Comparison of ENCODE assay signal across 14 cellular contexts in the genomic region with DNA sequence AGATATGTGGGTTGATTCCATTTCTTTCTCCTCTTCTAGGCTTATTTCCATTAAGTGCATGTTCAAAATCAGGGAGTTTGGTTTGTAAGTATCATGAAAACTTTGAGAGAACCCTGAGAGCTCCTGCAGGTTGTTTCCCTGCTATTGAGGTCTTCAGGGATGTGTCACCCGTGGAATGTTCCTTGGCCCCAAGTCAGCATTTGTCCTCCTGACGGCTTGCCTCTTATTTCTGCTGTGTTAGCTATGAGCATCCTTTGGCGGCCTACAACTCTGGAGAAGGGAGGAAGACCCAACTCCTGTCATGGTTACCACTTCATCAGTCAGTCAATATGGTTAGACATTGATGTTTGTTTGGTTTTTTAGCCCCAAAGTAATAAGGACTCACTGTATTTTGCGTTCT.
A peak's percentile ranks its signal among the peaks of the same experiment; 100 is the strongest.
DNase-seq lines count a peak whose midpoint lies in the region; ATAC-seq and TF ChIP-seq lines count a peak whose summit lies in the region.
"Had no signal": no experiment of that assay in that cellular context is flagged by ENCODE, and none has a peak within 500 bp of the region (broad histone marks: within the 10 kb centered on the region; RNA-seq: fewer than 3 reads in every experiment).

No MANE protein-coding gene starts in this region.

- H3K4me3 ChIP-seq in AG10803 (ENCODE audit: low read length), result no peak overlapping the region
- H3K4me3 ChIP-seq in brain microvascular endothelial cell (ENCODE audit: low read depth, low read length), result no peak overlapping the region
- H3K4me3 ChIP-seq in vagina, result no peak overlapping the region
- H3K4me3 ChIP-seq: HAP-1, K562 had no signal

- DNase-seq in AG10803 (ENCODE audit: low read depth) (peak; percentile 27), M059J (ENCODE audit: low read depth) (peak; percentile 20), brain microvascular endothelial cell (peak; percentile 18), left ventricle myocardium superior (no peak), vagina (ENCODE audit: extremely low spot score in 2 of 2) (no peak)
- DNase-seq in stimulated activated effector memory CD8-positive, alpha-beta T cell treated with anti-CD3 and anti-CD28 coated beads, Interleukin-12 subunit alpha, Interleukin-12 subunit beta, amount 100 ng/mL, for 72 hours (ENCODE audit: low spot score in 2 of 2), result no peak
- DNase-seq in stimulated activated CD4-positive, alpha-beta T cell treated with anti-CD3 and anti-CD28 coated beads, Interleukin-12 subunit alpha, Interleukin-12 subunit beta, amount 100 ng/mL, for 4 hours, result no peak
- DNase-seq: BE2C; CD4-positive, alpha-beta memory T cell; DMS79; GDM1 had no signal

- no peaks in the 10 kb centered on the region for H3K9me3 Mint-ChIP-seq in stimulated activated effector memory CD8-positive, alpha-beta T cell treated with anti-CD3 and anti-CD28 coated beads, Interleukin-12 subunit alpha, Interleukin-12 subunit beta, amount 100 ng/mL, for 72 hours

- ATAC-seq in stimulated activated effector memory CD8-positive, alpha-beta T cell treated with anti-CD3 and anti-CD28 coated beads, Interleukin-12 subunit alpha, Interleukin-12 subunit beta, amount 100 ng/mL, for 72 hours, result no peak
- no peak for ATAC-seq in left ventricle myocardium superior
- ATAC-seq: K562 had no signal

- no peaks in the 10 kb centered on the region for H3K9me3 ChIP-seq in vagina
- H3K9me3 ChIP-seq: BE2C, HAP-1 had no signal

- H3K27me3 ChIP-seq in brain microvascular endothelial cell (replicated peaks) (no peaks in the 10 kb centered on the region), vagina (no peaks in the 10 kb centered on the region)
- H3K27me3 ChIP-seq: BE2C had no signal

- H3K27ac Mint-ChIP-seq in stimulated activated effector memory CD8-positive, alpha-beta T cell treated with anti-CD3 and anti-CD28 coated beads, Interleukin-12 subunit alpha, Interleukin-12 subunit beta, amount 100 ng/mL, for 72 hours, result peak overlapping the region; percentile 43
- H3K27ac Mint-ChIP-seq: CD4-positive, alpha-beta memory T cell had no signal

- H3K27ac ChIP-seq in brain microvascular endothelial cell (no peak overlapping the region), vagina (no peak overlapping the region)
- H3K27ac ChIP-seq: HL-60 had no signal

- H3K4me3 Mint-ChIP-seq in stimulated activated effector memory CD8-positive, alpha-beta T cell treated with anti-CD3 and anti-CD28 coated beads, Interleukin-12 subunit alpha, Interleukin-12 subunit beta, amount 100 ng/mL, for 72 hours, result no peak overlapping the region
- H3K4me3 Mint-ChIP-seq: CD4-positive, alpha-beta memory T cell had no signal

- H3K4me1 Mint-ChIP-seq in stimulated activated effector memory CD8-positive, alpha-beta T cell treated with anti-CD3 and anti-CD28 coated beads, Interleukin-12 subunit alpha, Interleukin-12 subunit beta, amount 100 ng/mL, for 72 hours, result no peaks in the 10 kb centered on the region

- no peaks in the 10 kb centered on the region for H3K4me1 ChIP-seq in vagina

- peaks cover 11% of the 10 kb centered on the region for H3K36me3 ChIP-seq in brain microvascular endothelial cell (replicated peaks)
- peaks cover 0 to 13% of the 10 kb centered on the region in 2 donors for H3K36me3 ChIP-seq in vagina
- H3K36me3 ChIP-seq: HAP-1 had no signal

- intact Hi-C loops in left ventricle myocardium superior (cut with micrococcal nuclease), result no loop called here
- intact Hi-C loops in vagina (cut with DNase I), result no loop called here

- TF ChIP-seq CTCF in AG10803 (conservative IDR thresholded peaks at IDR 0.05; ENCODE audit: low read length), result no peak
- TF ChIP-seq CTCF in brain microvascular endothelial cell (IDR thresholded peaks at IDR 0.05; ENCODE audit: low read depth, low read length, missing control alignments), result no peak
- TF ChIP-seq CTCF in vagina (IDR thresholded peaks at IDR 0.05), result no peak

- no peak for TF ChIP-seq POLR2A in vagina (IDR thresholded peaks at IDR 0.05)

- in situ Hi-C loops in brain microvascular endothelial cell (cut with HindIII; ENCODE audit: low pct_ligation_motif_present, low sequenced_read_pairs), result no loop called here

- peaks cover 27% of the 10 kb centered on the region for H3K36me3 Mint-ChIP-seq in stimulated activated effector memory CD8-positive, alpha-beta T cell treated with anti-CD3 and anti-CD28 coated beads, Interleukin-12 subunit alpha, Interleukin-12 subunit beta, amount 100 ng/mL, for 72 hours

Comparison
In these comparisons a context has a peak if more than half of its experiments do, and no peak if none do; other contexts are left out.
1. DNase-seq: peak in AG10803 (single experiment), M059J (single experiment) and brain microvascular endothelial cell (single experiment); none in stimulated activated effector memory CD8-positive, alpha-beta T cell treated with anti-CD3 and anti-CD28 coated beads, Interleukin-12 subunit alpha, Interleukin-12 subunit beta, amount 100 ng/mL, for 72 hours (0 of 2), stimulated activated CD4-positive, alpha-beta T cell treated with anti-CD3 and anti-CD28 coated beads, Interleukin-12 subunit alpha, Interleukin-12 subunit beta, amount 100 ng/mL, for 4 hours (single experiment), left ventricle myocardium superior (single experiment) and vagina (0 of 2).